ENCODE assay signal across 20 cellular contexts in the genomic region with DNA sequence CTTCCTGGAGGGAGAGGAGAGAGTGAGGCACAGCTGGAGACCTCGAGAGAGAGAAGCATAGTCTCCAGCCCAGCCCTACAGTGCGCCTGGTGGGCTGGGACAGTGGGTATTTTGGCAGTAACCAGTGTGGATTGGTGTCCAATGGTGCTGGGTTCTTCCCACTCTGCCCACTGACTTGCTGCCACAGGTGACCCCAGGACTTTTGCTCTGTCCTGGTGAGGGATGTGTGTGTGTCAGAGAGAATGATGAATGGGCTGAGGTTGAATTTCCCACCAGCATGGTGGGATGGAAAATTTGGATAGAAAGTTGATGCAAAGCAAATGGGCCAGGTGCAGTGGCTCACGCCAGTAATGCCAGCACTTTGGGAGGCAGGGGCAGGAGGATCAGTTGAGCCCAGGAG. TPM values are rescaled to one million over a fixed set of nuclear protein-coding genes. Genes with fewer than 3 reads are reported as not detected.
A peak's percentile ranks its signal among the peaks of the same experiment; 100 is the strongest.
DNase-seq lines count a peak whose midpoint lies in the region; ATAC-seq, FAIRE-seq and TF ChIP-seq lines count a peak whose summit lies in the region.
"Had no signal": no experiment of that assay in that cellular context is flagged by ENCODE, and none has a peak within 500 bp of the region (broad histone marks: within the 10 kb centered on the region; RNA-seq: fewer than 3 reads in every experiment).

No MANE protein-coding gene starts in this region.

- no peak for TF ChIP-seq POLR2A in IMR-90 (IDR thresholded peaks at IDR 0.05; ENCODE audit: low read depth, low read length)
- no peak for TF ChIP-seq POLR2A in HepG2 (IDR thresholded peaks at IDR 0.05; ENCODE audit: insufficient read depth in 1 of 2, low read depth in 2 of 2, low read length in 2 of 2)
- no peak for TF ChIP-seq POLR2A in thyroid gland (IDR thresholded peaks at IDR 0.05)

- H2AK5ac ChIP-seq in IMR-90 (ENCODE audit: low read depth, low read length) (no peak overlapping the region), trophoblast cell (ENCODE audit: low read length) (no peak overlapping the region)

- peak overlapping the region; percentile 23 for H2AFZ ChIP-seq in IMR-90 (replicated peaks; ENCODE audit: low read length, poor library complexity)
- H2AFZ ChIP-seq in HepG2 (ENCODE audit: low read length): no peak overlapping the region
- H2AFZ ChIP-seq in trophoblast cell (ENCODE audit: insufficient read depth, low read length, poor library complexity): no peak overlapping the region
- H2AFZ ChIP-seq in hepatocyte: no peak overlapping the region

- H2BK120ac ChIP-seq in IMR-90 (ENCODE audit: low read depth, low read length) (no peak overlapping the region), trophoblast cell (ENCODE audit: insufficient read depth, low read length, poor library complexity) (no peak overlapping the region)

- H4K91ac ChIP-seq in IMR-90 (ENCODE audit: insufficient read depth, low read depth, low read length) (no peak overlapping the region), trophoblast cell (ENCODE audit: low read depth, low read length) (no peak overlapping the region)

- H4K8ac ChIP-seq in IMR-90 (ENCODE audit: low read depth in 2 of 2, low read length in 2 of 2) (no peak overlapping the region), trophoblast cell (ENCODE audit: low read depth, low read length) (no peak overlapping the region)

- no peak overlapping the region for H4K12ac ChIP-seq in trophoblast cell (ENCODE audit: low read depth, low read length)

- 20% methylated on average over 1 of the region's 3 CpGs; no CpG with 5 or more reads in 1 of the 2 experiments for WGBS in IMR-90 (ENCODE audit: extremely low coverage in 2 of 2, insufficient read length in 1 of 2), 2 experiments
- WGBS in HepG2 (ENCODE audit: low lambda C conversion rate): 92% methylated on average over 3 of the region's 3 CpGs
- no CpG with 5 or more reads among the region's 3 CpGs for WGBS in trophoblast cell (ENCODE audit: extremely low coverage, insufficient coverage, insufficient read length)
- WGBS in hepatocyte (ENCODE audit: low lambda C conversion rate, missing lambda C conversion rate): 90% methylated on average over 3 of the region's 3 CpGs
- WGBS in thyroid gland, 2 donors: 73 to 87% methylated on average over 3 of the region's 3 CpGs

- intact Hi-C loops in IMR-90 (cut with micrococcal nuclease) (loop anchor here (10.0 kb wide), 1 partner anchor 356 kb away; no protein-coding TSS in a partner anchor), HepG2 (cut with micrococcal nuclease; ENCODE audit: unreplicated experiment) (no loop called here), thyroid gland (cut with DNase I) (no loop called here)

- TF ChIP-seq RAD21 in IMR-90 (IDR thresholded peaks at IDR 0.05; ENCODE audit: low read length) (no peak), HepG2 (CRISPR knock-in tag; IDR thresholded peaks at IDR 0.05) (no peak)

- H2BK12ac ChIP-seq in trophoblast cell (ENCODE audit: low read length): no peak overlapping the region

- H4K20me1 ChIP-seq in DOHH2 (ENCODE audit: control insufficient read depth, insufficient read depth, low read depth, low read length) (no peaks in the 10 kb centered on the region), IMR-90 (ENCODE audit: insufficient read depth, low read length) (peaks cover 14% of the 10 kb centered on the region; the same call in 1 of the 2 replicates), HepG2 (ENCODE audit: insufficient read depth, low read length) (no peaks in the 10 kb centered on the region), hepatocyte (ENCODE audit: insufficient read depth, poor library complexity, severe bottlenecking) (no peaks in the 10 kb centered on the region)

- dilution Hi-C loops in IMR-90 (cut with HindIII; ENCODE audit: low sequenced_read_pairs, unreplicated experiment): no loop called here

- H3K4me1 ChIP-seq in DOHH2 (ENCODE audit: control insufficient read depth, low read length) (peaks cover 73% of the 10 kb centered on the region), IMR-90 (ENCODE audit: control insufficient read depth, insufficient read depth, low read length) (no peaks in the 10 kb centered on the region), HepG2 (ENCODE audit: insufficient read depth, low read length) (peaks cover 88% of the 10 kb centered on the region), trophoblast cell (ENCODE audit: control insufficient read depth in 1 of 2, insufficient read depth in 2 of 2, low read length in 2 of 2) (peaks cover 0 to 3% of the 10 kb centered on the region in 2 experiments), hepatocyte (ENCODE audit: insufficient read depth) (peaks cover 4% of the 10 kb centered on the region), thyroid gland (no peaks in the 10 kb centered on the region)
- H3K4me1 ChIP-seq: BE2C, HAP-1 had no signal

- H3K79me2 ChIP-seq in DOHH2 (ENCODE audit: control insufficient read depth, low read length) (no peaks in the 10 kb centered on the region), HepG2 (ENCODE audit: insufficient read depth, low read length) (no peaks in the 10 kb centered on the region), trophoblast cell (ENCODE audit: control insufficient read depth, insufficient read depth, low read length, poor library complexity) (no peaks in the 10 kb centered on the region), hepatocyte (no peaks in the 10 kb centered on the region)

- in situ Hi-C loops in IMR-90 (cut with MboI; ENCODE audit: low sequenced_read_pairs) (no loop called here), HepG2 (cut with HindIII; ENCODE audit: extremely low pct_ligation_motif_present, low pct_unique_long_range_greater_than_20kb) (no loop called here)

- H2AK9ac ChIP-seq in IMR-90 (replicated peaks; ENCODE audit: low read depth, low read length, poor library complexity): no peak overlapping the region

- DNase-seq in IMR-90 (no peak), HepG2 (ENCODE audit: low spot score) (no peak), trophoblast cell (no peak), hepatocyte (ENCODE audit: low spot score) (no peak), thyroid gland (no peak)
- DNase-seq: BE2C; CD8-positive, alpha-beta T cell; COR-L47; DMS153; DMS79 treated with DMSO at 0.1 percent for 48 hours; GF-D8; HFFc6; KBM-7 had no signal

- POLR2A ChIA-PET in IMR-90 (lab: Charles Lee; ENCODE audit: unreplicated experiment) (no interaction called here), HepG2 (lab: Yijun Ruan, JAX) (no interaction called here)

- no peak overlapping the region for H3K23ac ChIP-seq in IMR-90 (ENCODE audit: low read depth, low read length)
- H3K23ac ChIP-seq in trophoblast cell (ENCODE audit: low read length): no peak overlapping the region

- TF ChIP-seq CTCF in DOHH2 (IDR thresholded peaks at IDR 0.05; ENCODE audit: low read depth, low read length, poor library complexity, severe bottlenecking) (no peak), IMR-90 (conservative IDR thresholded peaks at IDR 0.05; ENCODE audit: low read depth, low read length) (no peak), HepG2 (CRISPR knock-in tag; IDR thresholded peaks at IDR 0.05) (no peak), hepatocyte (IDR thresholded peaks at IDR 0.05; ENCODE audit: poor library complexity) (no peak), thyroid gland (IDR thresholded peaks at IDR 0.05) (no peak)

- BruUV-seq in IMR-90 (replicated peaks; lab: Mats Ljungman, UMichigan) (no TSS peak), HepG2 (replicated peaks; lab: Mats Ljungman, UMichigan) (no TSS peak)

- no peak overlapping the region for H4K5ac ChIP-seq in IMR-90 (ENCODE audit: low read depth, low read length)

- no peak overlapping the region for H3K18ac ChIP-seq in IMR-90 (ENCODE audit: low read depth, low read length)
- H3K18ac ChIP-seq in trophoblast cell (ENCODE audit: low read length): no peak overlapping the region

- H3K36me3 ChIP-seq in DOHH2 (ENCODE audit: control insufficient read depth, low read length) (peaks cover 10% of the 10 kb centered on the region), IMR-90 (ENCODE audit: control insufficient read depth, insufficient read depth, low read length) (no peaks in the 10 kb centered on the region), HepG2 (replicated peaks in 1 of 2; ENCODE audit: control insufficient read depth in 1 of 2, insufficient read depth in 2 of 2, low read length in 2 of 2) (no peaks in the 10 kb centered on the region), trophoblast cell (ENCODE audit: control insufficient read depth in 1 of 2, insufficient read depth in 2 of 2, low read length in 2 of 2) (peaks cover 4% of the 10 kb centered on the region in 2 experiments), hepatocyte (replicated peaks; ENCODE audit: insufficient read depth, low read depth) (no peaks in the 10 kb centered on the region), thyroid gland (no peaks in the 10 kb centered on the region)
- H3K36me3 ChIP-seq: BE2C, HAP-1 had no signal

- H2BK20ac ChIP-seq in IMR-90 (ENCODE audit: low read depth, low read length): no peak overlapping the region

- peak overlapping the region; percentile 41 for H3K4me3 ChIP-seq in DOHH2 (ENCODE audit: low read length)
- H3K4me3 ChIP-seq in IMR-90 (ENCODE audit: insufficient read depth, low read depth, low read length): no peak overlapping the region
- H3K4me3 ChIP-seq in HepG2 (replicated peaks in 1 of 3; ENCODE audit: insufficient read depth in 1 of 3, low read depth in 2 of 3, low read length in 3 of 3): no peak overlapping the region
- H3K4me3 ChIP-seq in trophoblast cell (ENCODE audit: low read depth, low read length): no peak overlapping the region
- no peak overlapping the region for H3K4me3 ChIP-seq in hepatocyte
- H3K4me3 ChIP-seq in thyroid gland (replicated peaks in 1 of 3): no peak overlapping the region
- H3K4me3 ChIP-seq: A549, HAP-1 had no signal

- CTCF ChIA-PET in IMR-90 (lab: Yijun Ruan, JAX) (no interaction called here), HepG2 (lab: Yijun Ruan, JAX; ENCODE audit: low intra/inter-chr PET ratio, low total read pairs) (no interaction called here)

- H3K9ac ChIP-seq in IMR-90 (ENCODE audit: low read depth, low read length) (no peak overlapping the region), HepG2 (ENCODE audit: insufficient read depth, low read depth, low read length) (no peak overlapping the region), trophoblast cell (ENCODE audit: low read length) (peak overlapping the region; percentile 54)

- H3K4ac ChIP-seq in IMR-90 (ENCODE audit: low read depth, low read length): no peak overlapping the region
- no peak overlapping the region for H3K4ac ChIP-seq in trophoblast cell (ENCODE audit: low read depth, low read length)

- H3K4me2 ChIP-seq in DOHH2 (ENCODE audit: low read length): peak overlapping the region; percentile 72
- H3K4me2 ChIP-seq in IMR-90 (ENCODE audit: low read depth, low read length): no peak overlapping the region
- no peak overlapping the region for H3K4me2 ChIP-seq in HepG2 (ENCODE audit: low read depth, low read length)
- no peak overlapping the region for H3K4me2 ChIP-seq in trophoblast cell (ENCODE audit: low read length)
- H3K4me2 ChIP-seq in hepatocyte: no peak overlapping the region
- H3K4me2 ChIP-seq: A549 had no signal

- ATAC-seq in IMR-90 (ENCODE audit: low read depth) (no peak), HepG2 (no peak), HG03196 (IDR thresholded peaks at IDR 0.05; ENCODE audit: unreplicated experiment) (no peak)
- ATAC-seq: A549; CD8-positive, alpha-beta T cell had no signal

- no peak overlapping the region for H3K56ac ChIP-seq in IMR-90 (ENCODE audit: extremely low read depth, insufficient read depth, low read length)

- H3K79me1 ChIP-seq in IMR-90 (ENCODE audit: low read depth in 1 of 2, low read length in 2 of 2) (no peaks in the 10 kb centered on the region), trophoblast cell (ENCODE audit: low read length) (peaks cover 3% of the 10 kb centered on the region)

- FAIRE-seq in HepG2 (lab: Jason Lieb, UNC): no peak
- FAIRE-seq: A549, D721Med, H1 had no signal

- H3K9me2 ChIP-seq in DOHH2 (replicated peaks; ENCODE audit: control insufficient read depth, low read length): no peaks in the 10 kb centered on the region
- no peaks in the 10 kb centered on the region for H3K9me2 ChIP-seq in hepatocyte (replicated peaks; ENCODE audit: insufficient read depth)

- H2BK5ac ChIP-seq in IMR-90 (ENCODE audit: low read depth, low read length, poor library complexity, severe bottlenecking) (no peak overlapping the region), trophoblast cell (ENCODE audit: low read depth, low read length, poor library complexity) (no peak overlapping the region)

- H3K9me3 ChIP-seq in DOHH2 (ENCODE audit: control insufficient read depth, insufficient read depth, low read length) (peaks cover 10% of the 10 kb centered on the region), IMR-90 (ENCODE audit: control insufficient read depth, insufficient read depth, low read length) (peaks cover 8% of the 10 kb centered on the region), HepG2 (ENCODE audit: low read length) (0 out of 2 replicates have a peak, but pooled peaks cover 5% of the 10 kb centered on the region), trophoblast cell (ENCODE audit: insufficient read depth, low read depth, low read length) (no peaks in the 10 kb centered on the region), hepatocyte (ENCODE audit: low read depth) (no peaks in the 10 kb centered on the region), thyroid gland (no peaks in the 10 kb centered on the region)
- H3K9me3 ChIP-seq: BE2C, HAP-1 had no signal

- 0 out of 2 replicates have a peak, but pooled peaks cover 2% of the 10 kb centered on the region for H3K9me1 ChIP-seq in IMR-90 (ENCODE audit: insufficient read depth, low read length)

- peak overlapping the region; percentile 95 for H3K27ac ChIP-seq in DOHH2 (ENCODE audit: low read depth, low read length)
- H3K27ac ChIP-seq in IMR-90 (ENCODE audit: insufficient read depth, low read length): no peak overlapping the region
- H3K27ac ChIP-seq in HepG2 (ENCODE audit: extremely low read length, insufficient read depth, low read length): no peak overlapping the region
- H3K27ac ChIP-seq in trophoblast cell (ENCODE audit: low read depth, low read length): no peak overlapping the region
- H3K27ac ChIP-seq in hepatocyte: no peak overlapping the region
- no peak overlapping the region for H3K27ac ChIP-seq in thyroid gland
- H3K27ac ChIP-seq: A549, HL-60 had no signal

- H3K14ac ChIP-seq in IMR-90 (replicated peaks; ENCODE audit: low read depth, low read length) (no peak overlapping the region), trophoblast cell (ENCODE audit: low read length) (no peak overlapping the region)

- TF ChIP-seq EP300 in HepG2 (IDR thresholded peaks at IDR 0.05; ENCODE audit: low read depth in 2 of 2, low read length in 2 of 2): no peak
- no peak for TF ChIP-seq EP300 in HepG2 (CRISPR knock-in tag; IDR thresholded peaks at IDR 0.05; ENCODE audit: borderline replicate concordance)

- peaks cover 24% of the 10 kb centered on the region for H3F3A ChIP-seq in DOHH2 (ENCODE audit: control insufficient read depth, insufficient read depth)

- H2BK15ac ChIP-seq in IMR-90 (ENCODE audit: low read depth, low read length): no peak overlapping the region; the same call in 2 of the 3 replicates

- no peaks in the 10 kb centered on the region for H3K27me3 ChIP-seq in DOHH2 (ENCODE audit: control insufficient read depth, low read length)
- peaks cover 18% of the 10 kb centered on the region for H3K27me3 ChIP-seq in IMR-90 (ENCODE audit: control insufficient read depth, insufficient read depth, low read length)
- H3K27me3 ChIP-seq in HepG2 (ENCODE audit: control insufficient read depth in 1 of 2, insufficient read depth in 2 of 2, low read length in 2 of 2): no peaks in the 10 kb centered on the region
- H3K27me3 ChIP-seq in trophoblast cell (ENCODE audit: insufficient read depth, low read length): no peaks in the 10 kb centered on the region
- no peaks in the 10 kb centered on the region for H3K27me3 ChIP-seq in hepatocyte
- no peaks in the 10 kb centered on the region for H3K27me3 ChIP-seq in thyroid gland
- H3K27me3 ChIP-seq: BE2C had no signal

RNA-seq across cellular contexts. Expression of a gene that starts 26.3 kb away (rescaled TPM):
- total RNA-seq in IMR-90 (2012; rRNA removed) (2.0 and 3.1 TPM in 2 replicates), HepG2 (2016; rRNA removed; fragmentation: Illumina TruSeq; extraction: Trizol) (3.0 and 4.8 TPM in 2 replicates), hepatocyte (53.6 and 70.2 TPM in 2 replicates), thyroid gland (10 to 100 TPM; 28.9 to 57.7 (median 37.7) TPM)
- polyA plus RNA-seq in IMR-90 (2012; rRNA removed) (59.5 and 64.8 TPM in 2 replicates), HepG2 (2011; rRNA removed) (126 and 165 TPM in 2 replicates), hepatocyte (154 and 164 TPM in 2 replicates)
- 22.2 and 123 TPM in 2 replicates for polyA plus RNA-seq in IMR-90 (2012; cell fraction: cytosol; rRNA removed)
- polyA plus RNA-seq in IMR-90 (2012; cell fraction: nucleus; rRNA removed; ENCODE audit: low replicate concordance): 50.5 and 133 TPM in 2 replicates
- total RNA-seq in HepG2 (2016; cell fraction: cytosol; rRNA removed; fragmentation: Illumina TruSeq; extraction: Trizol; ENCODE audit: low read depth): 9.1 and 12.6 TPM in 2 replicates
- total RNA-seq in HepG2 (2016; cell fraction: insoluble cytoplasmic fraction; rRNA removed; fragmentation: Illumina TruSeq; extraction: Trizol): 2.2 and 4.5 TPM in 2 replicates
- 12.8 and 17.7 TPM in 2 replicates for total RNA-seq in HepG2 (2016; cell fraction: membrane; rRNA removed; fragmentation: Illumina TruSeq; extraction: Trizol)
- total RNA-seq in HepG2 (2016; cell fraction: nucleus; rRNA removed; fragmentation: Illumina TruSeq; extraction: Trizol): 4.1 and 4.4 TPM in 2 replicates
- polyA plus RNA-seq in HepG2 (2011; cell fraction: cytosol; rRNA removed): 143 and 167 TPM in 2 replicates
- 209 and 229 TPM in 2 replicates for polyA plus RNA-seq in HepG2 (2011; cell fraction: nucleus; rRNA removed)
- 90.5 and 102 TPM in 2 replicates for polyA plus RNA-seq in HepG2 (2012)
- polyA plus RNA-seq in HepG2 (2016; cell fraction: cytosol; fragmentation: Illumina TruSeq; extraction: Trizol; ENCODE audit: low read depth): 28.9 and 29.6 TPM in 2 replicates
- polyA plus RNA-seq in HepG2 (2016; cell fraction: insoluble cytoplasmic fraction; fragmentation: Illumina TruSeq; extraction: Trizol; ENCODE audit: low read depth): 6.0 and 7.0 TPM in 2 replicates
- 31.1 and 34.7 TPM in 2 replicates for polyA plus RNA-seq in HepG2 (2016; cell fraction: membrane; fragmentation: Illumina TruSeq; extraction: Trizol; ENCODE audit: low read depth)
- 13.8 and 14.5 TPM in 2 replicates for polyA plus RNA-seq in HepG2 (2016; cell fraction: nucleus; fragmentation: Illumina TruSeq; extraction: Trizol; ENCODE audit: insufficient read depth, low read depth)
- 18.6 and 182 TPM in 2 replicates for polyA minus RNA-seq in HepG2 (2011; rRNA and poly(A)+ RNA removed; ENCODE audit: low replicate concordance)
- polyA minus RNA-seq in HepG2 (2011; cell fraction: cytosol; rRNA and poly(A)+ RNA removed): 50.9 and 52.1 TPM in 2 replicates
- 32.4 and 36.7 TPM in 2 replicates for polyA minus RNA-seq in HepG2 (2011; cell fraction: nucleus; rRNA and poly(A)+ RNA removed)
- 70.9 and 79.7 TPM in 2 replicates for polyA plus RNA-seq in trophoblast cell (2013)
- total RNA-seq: CD8-positive, alpha-beta T cell had no signal
